In genomic region chr7:76054129-76055120, GRCh38 we compare ENCODE assay signal across 10 cellular contexts. TPM values are rescaled to one million over a fixed set of nuclear protein-coding genes. Genes with fewer than 3 reads are reported as not detected.
A peak's percentile ranks its signal among the peaks of the same experiment; 100 is the strongest.
DNase-seq lines count a peak whose midpoint lies in the region; ATAC-seq lines count a peak whose summit lies in the region.
"Had no signal": no experiment of that assay in that cellular context is flagged by ENCODE, and none has a peak within 500 bp of the region (broad histone marks: within the 10 kb centered on the region; RNA-seq: fewer than 3 reads in every experiment).

No MANE protein-coding gene starts in this region.

- no peak overlapping the region for H3K4me3 Mint-ChIP-seq in CD4-positive, alpha-beta memory T cell

- peaks cover 21 to 64% of the 10 kb centered on the region in 2 donors for H3K36me3 Mint-ChIP-seq in CD4-positive, alpha-beta memory T cell

- peaks cover 47% of the 10 kb centered on the region for H3K36me3 ChIP-seq in CD4-positive, alpha-beta memory T cell (ENCODE audit: insufficient read depth, low read length)

- no peaks in the 10 kb centered on the region for H3K27me3 Mint-ChIP-seq in CD4-positive, alpha-beta memory T cell

- no peaks in the 10 kb centered on the region for H3K9me3 ChIP-seq in CD4-positive, alpha-beta memory T cell (ENCODE audit: control insufficient read depth in 1 of 2, low read length in 2 of 2)
- H3K9me3 ChIP-seq: MG63 had no signal

- peaks cover 23% of the 10 kb centered on the region for H3K4me1 ChIP-seq in CD4-positive, alpha-beta memory T cell (ENCODE audit: insufficient read depth, low read length)

- H3K27ac Mint-ChIP-seq in CD4-positive, alpha-beta memory T cell: peak overlapping the region in 2 of 7 donors; percentile 24 to 27

- CTCF ChIA-PET in CD4-positive, alpha-beta memory T cell (lab: Charles Lee; ENCODE audit: partially characterized antibody): interaction anchor here (1.2 to 1.6 kb wide), 2 partner anchors 9 to 34 kb away, joined by 3 to 4 read pairs; no protein-coding TSS in a partner anchor

- H3K4me1 Mint-ChIP-seq in CD4-positive, alpha-beta memory T cell: peaks cover 17 to 42% (median 25%) of the 10 kb centered on the region in 4 donors

- H3K4me3 ChIP-seq in CD4-positive, alpha-beta memory T cell (ENCODE audit: low read length in 2 of 2): no peak overlapping the region
- H3K4me3 ChIP-seq: MG63 had no signal

- peaks cover 0 to 2% (median 0%) of the 10 kb centered on the region in 8 donors for H3K9me3 Mint-ChIP-seq in CD4-positive, alpha-beta memory T cell

- H3K27me3 ChIP-seq in CD4-positive, alpha-beta memory T cell (ENCODE audit: insufficient read depth, low read length): no peaks in the 10 kb centered on the region
- H3K27me3 ChIP-seq: MG63 had no signal

- peak overlapping the region; percentile 18 for H3K27ac ChIP-seq in caudate nucleus (ENCODE audit: low read depth, low read length)
- no peak overlapping the region for H3K27ac ChIP-seq in CD4-positive, alpha-beta memory T cell (ENCODE audit: low read depth, low read length)

- POLR2A ChIA-PET in CD4-positive, alpha-beta memory T cell (lab: Charles Lee; ENCODE audit: partially characterized antibody): interaction anchor here (1.6 kb wide), 1 partner anchor 46 kb away, joined by 3 read pairs; no protein-coding TSS in a partner anchor

- intact Hi-C loops in CD4-positive, alpha-beta memory T cell (cut with micrococcal nuclease): no loop called here

- DNase-seq in ELF-1 (ENCODE audit: low read depth, low spot score) (peak; percentile 52), NCI-H2081 treated with DMSO at 0.1 percent for 48 hours (lab: John Stamatoyannopoulos, UW) (peak; percentile 58), caudate nucleus (lab: John Stamatoyannopoulos, UW) (peak in 10 of 61 donors; percentile 8 to 37 (median 12)), midbrain (lab: John Stamatoyannopoulos, UW) (peak; percentile 26), iPS-NIHi11 (ENCODE audit: low spot score) (no peak)
- no peak for DNase-seq in CD4-positive, alpha-beta memory T cell
- DNase-seq: MG63; stimulated activated naive CD4-positive, alpha-beta T cell treated with Interleukin-2 at 50 U/mL for 16 hours had no signal

- ATAC-seq in HG03095 (IDR thresholded peaks at IDR 0.05; ENCODE audit: unreplicated experiment): no peak
- ATAC-seq in HG02981 (IDR thresholded peaks at IDR 0.05; ENCODE audit: unreplicated experiment): no peak

RNA-seq across cellular contexts. Expression of gene MDH2, which starts 6.5 kb away (rescaled TPM):
- 10 to 100 TPM; 79.8 to 80.1 TPM for total RNA-seq in CD4-positive, alpha-beta memory T cell
- polyA plus RNA-seq in CD4-positive, alpha-beta memory T cell: 100 to 1,000 TPM; 155 to 159 TPM

RNA-seq across cellular contexts. Expression of gene STYXL1, which starts 6.6 kb away (rescaled TPM):
- 10 to 100 TPM; 18.9 to 23.9 TPM for total RNA-seq in CD4-positive, alpha-beta memory T cell
- 10 to 100 TPM; 43.5 to 71.0 TPM for polyA plus RNA-seq in CD4-positive, alpha-beta memory T cell

Comparison
In these comparisons a context has a peak if more than half of its experiments do, and no peak if none do; other contexts are left out.
1. DNase-seq: peak in ELF-1 (single experiment), NCI-H2081 treated with DMSO at 0.1 percent for 48 hours (single experiment) and midbrain (single experiment); none in CD4-positive, alpha-beta memory T cell (0 of 5) and iPS-NIHi11 (single experiment).